Comparison of ENCODE assay signal across 8 cellular contexts in genomic region chr19:32674959-32675719, GRCh38.
DNase-seq lines count a peak whose midpoint lies in the region; ATAC-seq and TF ChIP-seq lines count a peak whose summit lies in the region.

Gene ANKRD27 (minus strand): TSS chr19:32675180. CDS start chr19:32659015, 16,165 bp downstream.

- peak; percentile 97 for ATAC-seq in HG03439 (IDR thresholded peaks at IDR 0.05; ENCODE audit: unreplicated experiment)

- TF ChIP-seq POLR2A in GM19193 (IDR thresholded peaks at IDR 0.05; ENCODE audit: extremely low read depth, insufficient read depth, insufficient read length), result peak; percentile 67

- DNase-seq in Ammon's horn (ENCODE audit: low spot score), result peak; percentile 98
- DNase-seq in NCI-H510A treated with DMSO at 0.1 percent for 48 hours (lab: John Stamatoyannopoulos, UW), result peak; percentile 97
- DNase-seq in activated CD4-positive, alpha-beta T cell treated with anti-CD3 and anti-CD28 coated beads for 24 hours (ENCODE audit: low read depth in 2 of 2), result peak; percentile 95 to 97
- DNase-seq in choroid plexus epithelial cell (ENCODE audit: low read depth), result peak; percentile 98
- peak; percentile 98 for DNase-seq in kidney glomerular epithelial cell (lab: John Stamatoyannopoulos, UW)
- DNase-seq in stimulated activated CD4-positive, alpha-beta T cell treated with anti-CD3 and anti-CD28 coated beads, Interleukin-1b, Interleukin-23, amount 100 ng/mL, for 1 hour (ENCODE audit: low read depth in 2 of 2), result peak; percentile 95 to 97

- TF ChIP-seq CTCF in choroid plexus epithelial cell (conservative IDR thresholded peaks at IDR 0.05; ENCODE audit: low read depth, low read length), result no peak

- peak within 1 kb of the TSS; percentile 96 for H3K4me3 ChIP-seq in choroid plexus epithelial cell (ENCODE audit: low read depth, low read length)

Comparison
In these comparisons a context has a peak if more than half of its experiments do, and no peak if none do; other contexts are left out.
1. Peak in every context shown above with its lines: DNase-seq, ATAC-seq and H3K4me3 ChIP-seq.